In the genomic region with DNA sequence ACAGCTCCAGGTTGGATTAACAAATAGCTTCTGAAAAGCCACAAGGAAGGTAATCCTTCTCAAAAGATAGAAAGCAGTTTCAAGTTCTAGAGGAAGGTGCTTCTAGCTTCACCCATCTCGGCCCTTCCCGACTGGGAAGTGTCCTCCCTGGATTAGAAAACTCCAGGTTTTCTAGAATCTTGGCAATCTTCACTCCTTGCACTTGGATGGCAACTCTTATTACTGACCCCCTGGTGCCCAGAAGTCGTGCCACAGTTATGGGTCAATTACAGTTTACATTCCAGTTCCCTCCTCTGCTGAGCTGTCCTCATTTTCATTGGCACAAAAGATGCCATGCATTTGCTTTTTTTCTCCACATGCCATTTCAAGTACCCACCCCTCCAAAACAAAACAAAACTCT, we compare ENCODE assay signal across 1 cellular context.
TF ChIP-seq lines count a peak whose summit lies in the region.

No MANE protein-coding gene starts in this region.

TF ChIP-seq in WTC11, 78 proteins besides CTCF, POLR2A, EP300 and RAD21 (continued from another document):
- TF ChIP-seq ERG (CRISPR knock-in tag; IDR thresholded peaks at IDR 0.05) = no peak
- TF ChIP-seq ESRRA (CRISPR knock-in tag; IDR thresholded peaks at IDR 0.05; ENCODE audit: borderline replicate concordance) = no peak
- TF ChIP-seq, protein P1, sequence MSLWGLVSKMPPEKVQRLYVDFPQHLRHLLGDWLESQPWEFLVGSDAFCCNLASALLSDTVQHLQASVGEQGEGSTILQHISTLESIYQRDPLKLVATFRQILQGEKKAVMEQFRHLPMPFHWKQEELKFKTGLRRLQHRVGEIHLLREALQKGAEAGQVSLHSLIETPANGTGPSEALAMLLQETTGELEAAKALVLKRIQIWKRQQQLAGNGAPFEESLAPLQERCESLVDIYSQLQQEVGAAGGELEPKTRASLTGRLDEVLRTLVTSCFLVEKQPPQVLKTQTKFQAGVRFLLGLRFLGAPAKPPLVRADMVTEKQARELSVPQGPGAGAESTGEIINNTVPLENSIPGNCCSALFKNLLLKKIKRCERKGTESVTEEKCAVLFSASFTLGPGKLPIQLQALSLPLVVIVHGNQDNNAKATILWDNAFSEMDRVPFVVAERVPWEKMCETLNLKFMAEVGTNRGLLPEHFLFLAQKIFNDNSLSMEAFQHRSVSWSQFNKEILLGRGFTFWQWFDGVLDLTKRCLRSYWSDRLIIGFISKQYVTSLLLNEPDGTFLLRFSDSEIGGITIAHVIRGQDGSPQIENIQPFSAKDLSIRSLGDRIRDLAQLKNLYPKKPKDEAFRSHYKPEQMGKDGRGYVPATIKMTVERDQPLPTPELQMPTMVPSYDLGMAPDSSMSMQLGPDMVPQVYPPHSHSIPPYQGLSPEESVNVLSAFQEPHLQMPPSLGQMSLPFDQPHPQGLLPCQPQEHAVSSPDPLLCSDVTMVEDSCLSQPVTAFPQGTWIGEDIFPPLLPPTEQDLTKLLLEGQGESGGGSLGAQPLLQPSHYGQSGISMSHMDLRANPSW (CRISPR knock-in tag; conservative IDR thresholded peaks at IDR 0.05; ENCODE audit: low read depth) = no peak
- TF ChIP-seq ZNF671 (CRISPR knock-in tag; IDR thresholded peaks at IDR 0.05) = no peak
- TF ChIP-seq KAT7 (CRISPR knock-in tag; IDR thresholded peaks at IDR 0.05; ENCODE audit: borderline replicate concordance) = no peak
- TF ChIP-seq, protein P2, sequence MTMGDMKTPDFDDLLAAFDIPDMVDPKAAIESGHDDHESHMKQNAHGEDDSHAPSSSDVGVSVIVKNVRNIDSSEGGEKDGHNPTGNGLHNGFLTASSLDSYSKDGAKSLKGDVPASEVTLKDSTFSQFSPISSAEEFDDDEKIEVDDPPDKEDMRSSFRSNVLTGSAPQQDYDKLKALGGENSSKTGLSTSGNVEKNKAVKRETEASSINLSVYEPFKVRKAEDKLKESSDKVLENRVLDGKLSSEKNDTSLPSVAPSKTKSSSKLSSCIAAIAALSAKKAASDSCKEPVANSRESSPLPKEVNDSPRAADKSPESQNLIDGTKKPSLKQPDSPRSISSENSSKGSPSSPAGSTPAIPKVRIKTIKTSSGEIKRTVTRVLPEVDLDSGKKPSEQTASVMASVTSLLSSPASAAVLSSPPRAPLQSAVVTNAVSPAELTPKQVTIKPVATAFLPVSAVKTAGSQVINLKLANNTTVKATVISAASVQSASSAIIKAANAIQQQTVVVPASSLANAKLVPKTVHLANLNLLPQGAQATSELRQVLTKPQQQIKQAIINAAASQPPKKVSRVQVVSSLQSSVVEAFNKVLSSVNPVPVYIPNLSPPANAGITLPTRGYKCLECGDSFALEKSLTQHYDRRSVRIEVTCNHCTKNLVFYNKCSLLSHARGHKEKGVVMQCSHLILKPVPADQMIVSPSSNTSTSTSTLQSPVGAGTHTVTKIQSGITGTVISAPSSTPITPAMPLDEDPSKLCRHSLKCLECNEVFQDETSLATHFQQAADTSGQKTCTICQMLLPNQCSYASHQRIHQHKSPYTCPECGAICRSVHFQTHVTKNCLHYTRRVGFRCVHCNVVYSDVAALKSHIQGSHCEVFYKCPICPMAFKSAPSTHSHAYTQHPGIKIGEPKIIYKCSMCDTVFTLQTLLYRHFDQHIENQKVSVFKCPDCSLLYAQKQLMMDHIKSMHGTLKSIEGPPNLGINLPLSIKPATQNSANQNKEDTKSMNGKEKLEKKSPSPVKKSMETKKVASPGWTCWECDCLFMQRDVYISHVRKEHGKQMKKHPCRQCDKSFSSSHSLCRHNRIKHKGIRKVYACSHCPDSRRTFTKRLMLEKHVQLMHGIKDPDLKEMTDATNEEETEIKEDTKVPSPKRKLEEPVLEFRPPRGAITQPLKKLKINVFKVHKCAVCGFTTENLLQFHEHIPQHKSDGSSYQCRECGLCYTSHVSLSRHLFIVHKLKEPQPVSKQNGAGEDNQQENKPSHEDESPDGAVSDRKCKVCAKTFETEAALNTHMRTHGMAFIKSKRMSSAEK (CRISPR knock-in tag; IDR thresholded peaks at IDR 0.05; ENCODE audit: borderline replicate concordance) = no peak
